ENCODE assay signal across 9 cellular contexts in genomic region chr20:25042531-25043498, GRCh38. TPM values are rescaled to one million over a fixed set of nuclear protein-coding genes. Genes with fewer than 3 reads are reported as not detected.
DNase-seq lines count a peak whose midpoint lies in the region; ATAC-seq lines count a peak whose summit lies in the region.
"Had no signal": no experiment of that assay in that cellular context is flagged by ENCODE, and none has a peak within 500 bp of the region (broad histone marks: within the 10 kb centered on the region; RNA-seq: fewer than 3 reads in every experiment).

No MANE protein-coding gene starts in this region.

- peak overlapping the region; percentile 91 for H3K27ac ChIP-seq in cingulate gyrus (ENCODE audit: low read depth, low read length)
- H3K27ac ChIP-seq: 22Rv1 had no signal

- DNase-seq in DMS153 (lab: John Stamatoyannopoulos, UW) = peak; percentile 13
- no peak for DNase-seq in DMS153 treated with DMSO at 0.1 percent for 48 hours (lab: John Stamatoyannopoulos, UW; ENCODE audit: unreplicated experiment)
- DNase-seq in SIG-M5 treated with dmso at 0.1 percent for 504 hours (lab: John Stamatoyannopoulos, UW; ENCODE audit: unreplicated experiment) = peak; percentile 84
- DNase-seq in posterior vena cava (ENCODE audit: low spot score) = peak; percentile 88
- DNase-seq in OCI-M2 (lab: John Stamatoyannopoulos, UW; ENCODE audit: unreplicated experiment) = no peak
- DNase-seq in NCI-H1105 treated with DMSO at 0.1 percent for 48 hours (lab: John Stamatoyannopoulos, UW) = no peak

- peak; percentile 92 for ATAC-seq in HG02970 (IDR thresholded peaks at IDR 0.05; ENCODE audit: low FRiP score, unreplicated experiment)

- intact Hi-C loops in posterior vena cava (cut with DNase I) = no loop called here

RNA-seq across cellular contexts. Expression of gene ACSS1, which starts 15.1 kb away (rescaled TPM):
- total RNA-seq in posterior vena cava = 10 to 100 TPM; 11.6 to 12.2 TPM

RNA-seq across cellular contexts. Expression of gene VSX1, which starts 39.1 kb away (rescaled TPM):
- total RNA-seq in posterior vena cava = not detected

RNA-seq across cellular contexts. Expression of gene APMAP, which starts 50.3 kb away (rescaled TPM):
- total RNA-seq in posterior vena cava = 10 to 100 TPM; 32.7 to 45.6 TPM

Comparison
In these comparisons a context has a peak if more than half of its experiments do, and no peak if none do; other contexts are left out.
1. DNase-seq: peak in DMS153 (single experiment), SIG-M5 treated with dmso at 0.1 percent for 504 hours (single experiment) and posterior vena cava (single experiment); none in DMS153 treated with DMSO at 0.1 percent for 48 hours (single experiment), OCI-M2 (single experiment) and NCI-H1105 treated with DMSO at 0.1 percent for 48 hours (single experiment).